ENCODE assay signal across 11 cellular contexts in genomic region chr5:172155101-172155500, GRCh38. TPM values are rescaled to one million over a fixed set of nuclear protein-coding genes. Genes with fewer than 3 reads are reported as not detected.
A peak's percentile ranks its signal among the peaks of the same experiment; 100 is the strongest.
DNase-seq lines count a peak whose midpoint lies in the region; ATAC-seq and TF ChIP-seq lines count a peak whose summit lies in the region.
"Not testable (repeated sequence)": the region's sequence is repeated elsewhere in the genome, so short reads cannot be mapped to it uniquely, and the experiment has no call there.
"Had no signal": no experiment of that assay in that cellular context is flagged by ENCODE, and none has a peak within 500 bp of the region (broad histone marks: within the 10 kb centered on the region; RNA-seq: fewer than 3 reads in every experiment).

No MANE protein-coding gene starts in this region.

- not testable (repeated sequence) for TF ChIP-seq CTCF in coronary artery (IDR thresholded peaks at IDR 0.05); spleen (IDR thresholded peaks at IDR 0.05 in 8 of 11, conservative IDR thresholded peaks at IDR 0.05 in 3 of 11)

- H3K27me3 Mint-ChIP-seq in CD4-positive, CD25-positive, alpha-beta regulatory T cell; T-helper 17 cell; activated naive CD4-positive, alpha-beta T cell treated with anti-CD3 and anti-CD28 coated beads, Interleukin-2, amount 50 U/mL, for 24 hours; naive thymus-derived CD8-positive, alpha-beta T cell: not testable (repeated sequence)

- peaks cover 24 to 89% (median 64%) of the 10 kb centered on the region in 4 donors for H3K4me1 Mint-ChIP-seq in CD4-positive, CD25-positive, alpha-beta regulatory T cell
- H3K4me1 Mint-ChIP-seq in T-helper 17 cell, result peaks cover 65% of the 10 kb centered on the region
- H3K4me1 Mint-ChIP-seq in activated naive CD4-positive, alpha-beta T cell treated with anti-CD3 and anti-CD28 coated beads, Interleukin-2, amount 50 U/mL, for 24 hours, result peaks cover 72% of the 10 kb centered on the region
- peaks cover 46 to 88% (median 82%) of the 10 kb centered on the region in 4 donors for H3K4me1 Mint-ChIP-seq in naive thymus-derived CD8-positive, alpha-beta T cell

- not testable (repeated sequence) for H3K4me3 ChIP-seq in CD4-positive, CD25-positive, alpha-beta regulatory T cell (ENCODE audit: low read depth, low read length); coronary artery; spleen

- H3K27ac ChIP-seq in CD4-positive, CD25-positive, alpha-beta regulatory T cell (ENCODE audit: insufficient read depth, low read length, poor library complexity, severe bottlenecking); coronary artery: not testable (repeated sequence)
- H3K27ac ChIP-seq in spleen, result peak overlapping the region in 4 of 8 donors; percentile 4 to 85 (median 82)

- intact Hi-C loops in spleen (cut with DNase I; ENCODE audit: low total_unique reads), result not testable (repeated sequence)

- H3K9me3 ChIP-seq in CD4-positive, CD25-positive, alpha-beta regulatory T cell (ENCODE audit: control insufficient read depth in 2 of 2, low read length in 2 of 2); T-helper 17 cell (ENCODE audit: control insufficient read depth, low read length, poor library complexity, severe bottlenecking); spleen: not testable (repeated sequence)

- peaks cover 35% of the 10 kb centered on the region for H3K4me1 ChIP-seq in CD4-positive, CD25-positive, alpha-beta regulatory T cell (ENCODE audit: control insufficient read depth, insufficient read depth, low read length, poor library complexity, severe bottlenecking)
- H3K4me1 ChIP-seq in spleen, result peaks cover 30 to 100% (median 95%) of the 10 kb centered on the region in 6 donors

- H3K36me3 Mint-ChIP-seq in CD4-positive, CD25-positive, alpha-beta regulatory T cell, result peaks cover 57% of the 10 kb centered on the region
- H3K36me3 Mint-ChIP-seq in T-helper 17 cell (ENCODE audit: low read depth), result peaks cover 15% of the 10 kb centered on the region
- H3K36me3 Mint-ChIP-seq in activated naive CD4-positive, alpha-beta T cell treated with anti-CD3 and anti-CD28 coated beads, Interleukin-2, amount 50 U/mL, for 24 hours, result peaks cover 20% of the 10 kb centered on the region
- H3K36me3 Mint-ChIP-seq in naive thymus-derived CD8-positive, alpha-beta T cell, result peaks cover 0 to 86% (median 15%) of the 10 kb centered on the region in 3 donors

- not testable (repeated sequence) for DNase-seq in CD4-positive, CD25-positive, alpha-beta regulatory T cell; T-helper 17 cell; naive thymus-derived CD8-positive, alpha-beta T cell
- peak; percentile 31 for DNase-seq in coronary artery (ENCODE audit: low spot score)
- DNase-seq in spleen, result peak; percentile 16

- not testable (repeated sequence) for ATAC-seq in CD4-positive, CD25-positive, alpha-beta regulatory T cell (ENCODE audit: low read depth in 2 of 2); T-helper 17 cell; naive thymus-derived CD8-positive, alpha-beta T cell
- ATAC-seq in GM21786 (IDR thresholded peaks at IDR 0.05; ENCODE audit: unreplicated experiment), result peak; percentile 22

- POLR2A ChIA-PET in naive thymus-derived CD8-positive, alpha-beta T cell (lab: Charles Lee), result interaction anchor here (2.2 to 2.6 kb wide), 2 partner anchors 19 to 33 kb away, joined by 13 to 14 read pairs; partner anchors contain the start of gene STK10

- 77 to 86% (median 83%) methylated on average over 9 of the region's 9 CpGs for WGBS in spleen, 5 donors

- peaks cover 57% of the 10 kb centered on the region for H3K36me3 ChIP-seq in CD4-positive, CD25-positive, alpha-beta regulatory T cell (ENCODE audit: control insufficient read depth, insufficient read depth, low read length)
- peaks cover 0 to 71% (median 20%) of the 10 kb centered on the region in 6 donors for H3K36me3 ChIP-seq in spleen

- not testable (repeated sequence) for TF ChIP-seq POLR2A in spleen (IDR thresholded peaks at IDR 0.05)

- not testable (repeated sequence) for H3K9me3 Mint-ChIP-seq in CD4-positive, CD25-positive, alpha-beta regulatory T cell; activated naive CD4-positive, alpha-beta T cell treated with anti-CD3 and anti-CD28 coated beads, Interleukin-2, amount 50 U/mL, for 24 hours; naive thymus-derived CD8-positive, alpha-beta T cell

- H3K27ac Mint-ChIP-seq in CD4-positive, CD25-positive, alpha-beta regulatory T cell, result peak overlapping the region; percentile 57 to 93 (median 81)
- H3K27ac Mint-ChIP-seq in T-helper 17 cell, result peak overlapping the region; percentile 94
- peak overlapping the region; percentile 41 for H3K27ac Mint-ChIP-seq in activated naive CD4-positive, alpha-beta T cell treated with anti-CD3 and anti-CD28 coated beads, Interleukin-2, amount 50 U/mL, for 24 hours
- H3K27ac Mint-ChIP-seq in naive thymus-derived CD8-positive, alpha-beta T cell, result peak overlapping the region in 8 of 10 donors; percentile 59 to 98 (median 88)

- peak overlapping the region in 1 of 4 donors; percentile 61 for H3K4me3 Mint-ChIP-seq in CD4-positive, CD25-positive, alpha-beta regulatory T cell
- not testable (repeated sequence) for H3K4me3 Mint-ChIP-seq in T-helper 17 cell; activated naive CD4-positive, alpha-beta T cell treated with anti-CD3 and anti-CD28 coated beads, Interleukin-2, amount 50 U/mL, for 24 hours; naive thymus-derived CD8-positive, alpha-beta T cell

- H3K27me3 ChIP-seq in CD4-positive, CD25-positive, alpha-beta regulatory T cell (ENCODE audit: control insufficient read depth, insufficient read depth, low read length), result not testable (repeated sequence)
- peaks cover 0 to 24% (median 0%) of the 10 kb centered on the region in 7 donors for H3K27me3 ChIP-seq in spleen (replicated peaks in 1 of 7)

RNA-seq across cellular contexts. Expression of gene STK10, which starts 32.9 kb away (rescaled TPM):
- 533 TPM for total RNA-seq in CD4-positive, CD25-positive, alpha-beta regulatory T cell
- 10 to 100 TPM; 71.2 to 77.2 (median 74.1) TPM for polyA plus RNA-seq in CD4-positive, CD25-positive, alpha-beta regulatory T cell
- total RNA-seq in T-helper 17 cell (100 to 1,000 TPM; 403 to 408 TPM), spleen (100 to 1,000 TPM; 112 to 290 (median 182) TPM)
- total RNA-seq in naive thymus-derived CD8-positive, alpha-beta T cell, result 100 to 1,000 TPM; 351 to 360 TPM
- 100 to 1,000 TPM in 1 of 3 donors, 10 to 100 TPM in 2; 44.6 to 128 (median 62.1) TPM for polyA plus RNA-seq in naive thymus-derived CD8-positive, alpha-beta T cell
- polyA plus RNA-seq in spleen, result 10 to 100 TPM; 34.0 to 60.0 (median 55.2) TPM

RNA-seq across cellular contexts. Expression of gene EFCAB9, which starts 38.9 kb away (rescaled TPM):
- not detected for total RNA-seq in CD4-positive, CD25-positive, alpha-beta regulatory T cell
- not detected for polyA plus RNA-seq in CD4-positive, CD25-positive, alpha-beta regulatory T cell
- total RNA-seq in T-helper 17 cell, result not detected
- not detected for total RNA-seq in naive thymus-derived CD8-positive, alpha-beta T cell
- not detected for polyA plus RNA-seq in naive thymus-derived CD8-positive, alpha-beta T cell
- total RNA-seq in spleen, result not detected
- polyA plus RNA-seq in spleen, result not detected
- total RNA-seq: Daoy, G401, H1 had no signal
- polyA plus RNA-seq: A549, H1 had no signal

Comparison
In these comparisons a context has a peak if more than half of its experiments do, and no peak if none do; other contexts are left out.
1. H3K27ac Mint-ChIP-seq: peak in every context shown above with its lines; median percentile 94 in T-helper 17 cell; 88 in naive thymus-derived CD8-positive, alpha-beta T cell; 81 in CD4-positive, CD25-positive, alpha-beta regulatory T cell; 41 in activated naive CD4-positive, alpha-beta T cell treated with anti-CD3 and anti-CD28 coated beads, Interleukin-2, amount 50 U/mL, for 24 hours.